Comparison of ENCODE assay signal across 8 cellular contexts in the genomic region with DNA sequence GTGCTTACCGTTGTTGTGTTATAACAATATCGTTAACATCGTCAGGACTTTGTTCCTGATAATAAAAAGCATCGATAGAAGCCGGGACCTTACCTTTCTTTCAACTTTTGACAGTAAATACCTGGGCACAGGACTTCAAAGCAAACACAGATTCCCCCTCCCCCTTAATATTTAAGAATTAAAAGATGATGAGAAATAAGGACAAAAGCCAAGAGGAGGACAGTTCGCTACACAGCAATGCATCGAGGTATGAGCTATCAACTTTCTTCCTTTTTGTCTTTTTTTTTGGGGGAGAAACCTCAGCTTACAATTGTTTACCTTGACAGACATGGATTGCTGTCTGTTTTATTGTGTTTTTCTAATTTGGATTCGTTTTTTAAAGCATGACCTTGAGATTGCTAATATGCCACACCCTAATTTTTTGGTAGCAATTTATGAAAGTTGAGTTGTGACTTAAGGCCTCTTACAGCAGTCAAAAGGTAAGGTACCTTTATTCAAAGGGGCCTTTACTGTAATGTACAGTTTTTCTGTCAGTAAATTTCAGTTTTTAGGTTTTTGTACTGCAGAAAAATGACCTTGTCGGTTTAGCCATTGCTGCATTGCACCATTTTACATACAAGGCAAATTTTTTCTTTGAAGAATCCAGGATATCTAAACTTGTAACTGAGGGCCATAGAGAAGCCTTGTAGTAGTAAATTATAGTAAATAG. TPM values are rescaled to one million over a fixed set of nuclear protein-coding genes. Genes with fewer than 3 reads are reported as not detected.
DNase-seq lines count a peak whose midpoint lies in the region; ATAC-seq lines count a peak whose summit lies in the region.

No MANE protein-coding gene starts in this region.

- no peak for ATAC-seq in activated CD8-positive, alpha-beta T cell treated with anti-CD3 and anti-CD28 coated beads, Interleukin-2, amount 10 ng/mL, durations not matched to agents 7 days and 5 days
- no peak for ATAC-seq in HG02642 (IDR thresholded peaks at IDR 0.05; ENCODE audit: poor library complexity, unreplicated experiment)
- ATAC-seq in HG03354 (IDR thresholded peaks at IDR 0.05; ENCODE audit: poor library complexity, severe bottlenecking, unreplicated experiment), result no peak

- H3K9ac ChIP-seq in stomach smooth muscle (ENCODE audit: low read length in 2 of 2), result peak overlapping the region; percentile 92 to 95

- peaks cover 4% of the 10 kb centered on the region for H3K27me3 Mint-ChIP-seq in activated naive CD4-positive, alpha-beta T cell treated with anti-CD3 and anti-CD28 coated beads, Interleukin-2, amount 10 ng/mL, durations not matched to agents 7 days and 5 days
- H3K27me3 Mint-ChIP-seq in activated CD8-positive, alpha-beta T cell treated with anti-CD3 and anti-CD28 coated beads, Interleukin-2, amount 10 ng/mL, durations not matched to agents 7 days and 5 days (ENCODE audit: low read depth), result no peaks in the 10 kb centered on the region

- peak overlapping the region; percentile 84 for H3K27ac ChIP-seq in stomach smooth muscle (ENCODE audit: low read length)

- CTCF ChIA-PET in activated naive CD4-positive, alpha-beta T cell treated with anti-CD3 and anti-CD28 coated beads, Interleukin-2, amount 10 ng/mL, durations not matched to agents 7 days and 5 days (lab: Charles Lee), result interaction anchor here (0.8 to 6.9 kb wide), 7 partner anchors 12 to 92 kb away, joined by 3 to 45 read pairs (median 10); no protein-coding TSS in a partner anchor
- CTCF ChIA-PET in activated CD8-positive, alpha-beta T cell treated with anti-CD3 and anti-CD28 coated beads, Interleukin-2, amount 10 ng/mL, durations not matched to agents 7 days and 5 days (lab: Charles Lee), result interaction anchor here (1.0 to 5.5 kb wide), 9 partner anchors 10 to 105 kb away, joined by 4 to 80 read pairs (median 12); no protein-coding TSS in a partner anchor

- no peak for DNase-seq in activated naive CD4-positive, alpha-beta T cell treated with anti-CD3 and anti-CD28 coated beads, Interleukin-2, amount 10 ng/mL, durations not matched to agents 7 days and 5 days
- DNase-seq in activated naive CD4-positive, alpha-beta T cell treated with anti-CD3 and anti-CD28 coated beads, Interleukin-2, amount 50 U/mL, for 16 hours, result no peak
- DNase-seq in activated CD8-positive, alpha-beta T cell treated with anti-CD3 and anti-CD28 coated beads, Interleukin-2, amount 10 ng/mL, durations not matched to agents 7 days and 5 days, result no peak
- no peak for DNase-seq in activated CD4-positive, alpha-beta T cell treated with anti-CD3 and anti-CD28 coated beads, Interleukin-2, amount 50 U/mL, for 4 hours

- H3K9me3 ChIP-seq in iPS-18c (ENCODE audit: control insufficient read depth, insufficient read depth, low read length) (no peaks in the 10 kb centered on the region), stomach smooth muscle (ENCODE audit: control insufficient read depth in 2 of 2, low read length in 2 of 2) (no peaks in the 10 kb centered on the region)

- H3K4me3 Mint-ChIP-seq in activated naive CD4-positive, alpha-beta T cell treated with anti-CD3 and anti-CD28 coated beads, Interleukin-2, amount 10 ng/mL, durations not matched to agents 7 days and 5 days, result peak overlapping the region; percentile 93
- H3K4me3 Mint-ChIP-seq in activated CD8-positive, alpha-beta T cell treated with anti-CD3 and anti-CD28 coated beads, Interleukin-2, amount 10 ng/mL, durations not matched to agents 7 days and 5 days, result peak overlapping the region; percentile 83

- H3K36me3 ChIP-seq in stomach smooth muscle (ENCODE audit: control insufficient read depth in 2 of 2, insufficient read depth in 2 of 2, low read length in 2 of 2), result peaks cover 0 to 16% of the 10 kb centered on the region in 2 donors

- POLR2A ChIA-PET in activated CD8-positive, alpha-beta T cell treated with anti-CD3 and anti-CD28 coated beads, Interleukin-2, amount 10 ng/mL, durations not matched to agents 7 days and 5 days (lab: Charles Lee), result interaction anchor here (1.3 to 11.6 kb wide), 13 partner anchors 8 to 92 kb away, joined by 5 to 594 read pairs (median 14); no protein-coding TSS in a partner anchor

- no peaks in the 10 kb centered on the region for H3K27me3 ChIP-seq in stomach smooth muscle (ENCODE audit: control insufficient read depth in 1 of 2, insufficient read depth in 2 of 2, low read length in 2 of 2)

- H3K4me1 ChIP-seq in stomach smooth muscle (ENCODE audit: control insufficient read depth, insufficient read depth, low read length), result peaks cover 8% of the 10 kb centered on the region

- H3K36me3 Mint-ChIP-seq in activated naive CD4-positive, alpha-beta T cell treated with anti-CD3 and anti-CD28 coated beads, Interleukin-2, amount 10 ng/mL, durations not matched to agents 7 days and 5 days, result peaks cover 77% of the 10 kb centered on the region
- H3K36me3 Mint-ChIP-seq in activated CD8-positive, alpha-beta T cell treated with anti-CD3 and anti-CD28 coated beads, Interleukin-2, amount 10 ng/mL, durations not matched to agents 7 days and 5 days (ENCODE audit: low read depth), result peaks cover 84% of the 10 kb centered on the region

- H3K4me3 ChIP-seq in iPS-18c (ENCODE audit: insufficient read depth, low read depth, low read length) (peak overlapping the region; percentile 96), stomach smooth muscle (ENCODE audit: low read length in 2 of 2) (peak overlapping the region; percentile 79 to 95)

- peak overlapping the region; percentile 100 for H3K27ac Mint-ChIP-seq in activated naive CD4-positive, alpha-beta T cell treated with anti-CD3 and anti-CD28 coated beads, Interleukin-2, amount 10 ng/mL, durations not matched to agents 7 days and 5 days
- H3K27ac Mint-ChIP-seq in activated CD8-positive, alpha-beta T cell treated with anti-CD3 and anti-CD28 coated beads, Interleukin-2, amount 10 ng/mL, durations not matched to agents 7 days and 5 days, result peak overlapping the region; percentile 99

- H3K4me1 Mint-ChIP-seq in activated naive CD4-positive, alpha-beta T cell treated with anti-CD3 and anti-CD28 coated beads, Interleukin-2, amount 10 ng/mL, durations not matched to agents 7 days and 5 days, result peaks cover 57% of the 10 kb centered on the region
- H3K4me1 Mint-ChIP-seq in activated CD8-positive, alpha-beta T cell treated with anti-CD3 and anti-CD28 coated beads, Interleukin-2, amount 10 ng/mL, durations not matched to agents 7 days and 5 days (ENCODE audit: low read depth), result peaks cover 56% of the 10 kb centered on the region

- peaks cover 9% of the 10 kb centered on the region for H3K9me3 Mint-ChIP-seq in activated naive CD4-positive, alpha-beta T cell treated with anti-CD3 and anti-CD28 coated beads, Interleukin-2, amount 10 ng/mL, durations not matched to agents 7 days and 5 days
- H3K9me3 Mint-ChIP-seq in activated CD8-positive, alpha-beta T cell treated with anti-CD3 and anti-CD28 coated beads, Interleukin-2, amount 10 ng/mL, durations not matched to agents 7 days and 5 days (ENCODE audit: insufficient read depth), result peaks cover 12% of the 10 kb centered on the region

RNA-seq across cellular contexts. Expression of a gene that starts 1.1 kb away (rescaled TPM):
- 100 to 1,000 TPM; 137 to 144 TPM for total RNA-seq in activated CD8-positive, alpha-beta T cell treated with anti-CD3 and anti-CD28 coated beads, Interleukin-2, amount 10 ng/mL, durations not matched to agents 7 days and 5 days
